ENCODE assay signal across 16 cellular contexts in the genomic region with DNA sequence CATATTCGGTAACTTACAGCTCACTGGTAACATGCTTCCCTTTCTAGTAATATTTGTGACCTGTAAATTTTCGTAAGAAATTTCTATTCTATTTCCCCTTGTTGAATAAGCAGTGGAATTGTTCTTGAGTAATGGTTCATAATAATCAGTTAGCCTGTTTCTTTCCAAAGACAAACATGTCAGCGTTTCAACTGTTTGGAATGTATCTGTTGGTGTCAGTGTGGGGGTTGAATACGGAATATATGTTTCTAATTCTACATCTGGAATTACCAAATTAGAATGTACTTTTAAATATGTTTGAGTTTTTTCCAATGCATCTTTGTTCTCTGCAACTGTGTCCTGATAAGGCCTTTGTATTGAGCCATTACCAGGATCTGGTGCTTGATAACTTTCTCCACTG. TPM values are rescaled to one million over a fixed set of nuclear protein-coding genes. Genes with fewer than 3 reads are reported as not detected.
DNase-seq lines count a peak whose midpoint lies in the region; ATAC-seq and TF ChIP-seq lines count a peak whose summit lies in the region.
"Had no signal": no experiment of that assay in that cellular context is flagged by ENCODE, and none has a peak within 500 bp of the region (broad histone marks: within the 10 kb centered on the region; RNA-seq: fewer than 3 reads in every experiment).

No MANE protein-coding gene starts in this region.

- H3K27ac ChIP-seq in CD4-positive, alpha-beta T cell (ENCODE audit: low read depth, low read length), result no peak overlapping the region
- H3K27ac ChIP-seq in SU-DHL-6 (ENCODE audit: low read depth, low read length), result no peak overlapping the region
- H3K27ac ChIP-seq: transverse colon had no signal

- H3K27me3 ChIP-seq in CD4-positive, alpha-beta T cell (ENCODE audit: control insufficient read depth, insufficient read depth, low read length), result no peaks in the 10 kb centered on the region
- H3K27me3 ChIP-seq in SU-DHL-6 (ENCODE audit: low read length), result no peaks in the 10 kb centered on the region
- H3K27me3 ChIP-seq: transverse colon had no signal

- H3K79me2 ChIP-seq in SU-DHL-6 (ENCODE audit: insufficient read depth, low read length), result peaks cover 10% of the 10 kb centered on the region

- CTCF ChIA-PET in CD4-positive, alpha-beta T cell (lab: Charles Lee), result interaction anchor here (1.0 kb wide), 1 partner anchor 955 kb away, joined by 3 read pairs; a partner anchor contains a TSS

- intact Hi-C loops in CD4-positive, alpha-beta T cell (cut with DNase I, micrococcal nuclease), result loop anchor here (5.0 kb wide), 4 partner anchors 211 to 834 kb away; a partner anchor contains a TSS

- no peaks in the 10 kb centered on the region for H4K20me1 ChIP-seq in SU-DHL-6 (ENCODE audit: low read depth, low read length)

- no peaks in the 10 kb centered on the region for H3K9me3 ChIP-seq in CD4-positive, alpha-beta T cell (ENCODE audit: control insufficient read depth, low read length)
- H3K9me3 ChIP-seq in SU-DHL-6 (ENCODE audit: insufficient read depth, low read length), result no peaks in the 10 kb centered on the region
- H3K9me3 ChIP-seq: transverse colon had no signal

- no peak overlapping the region for H2AFZ ChIP-seq in SU-DHL-6 (ENCODE audit: low read depth, low read length, severe bottlenecking)

- no peak overlapping the region for H3K27ac Mint-ChIP-seq in CD4-positive, alpha-beta T cell
- H3K27ac Mint-ChIP-seq in neural crest cell (ENCODE audit: unreplicated experiment), result no peak overlapping the region

- peak overlapping the region; percentile 50 for H3K4me3 Mint-ChIP-seq in CD4-positive, alpha-beta T cell
- H3K4me3 Mint-ChIP-seq in neural crest cell, result peak overlapping the region; percentile 42
- H3K4me3 Mint-ChIP-seq: natural killer cell had no signal

- peaks cover 6% of the 10 kb centered on the region; the same call in 1 of the 2 replicates for H3F3A ChIP-seq in SU-DHL-6 (ENCODE audit: insufficient read depth)

- H3K36me3 ChIP-seq in SU-DHL-6 (ENCODE audit: low read length), result no peaks in the 10 kb centered on the region
- H3K36me3 ChIP-seq: transverse colon had no signal

- H3K4me3 ChIP-seq in SU-DHL-6 (ENCODE audit: insufficient read depth, low read length, poor library complexity, severe bottlenecking), result no peak overlapping the region
- H3K4me3 ChIP-seq: transverse colon had no signal

- no peaks in the 10 kb centered on the region for H3K27me3 Mint-ChIP-seq in CD4-positive, alpha-beta T cell
- H3K27me3 Mint-ChIP-seq in neural crest cell (ENCODE audit: low read depth), result peaks cover 1% of the 10 kb centered on the region
- H3K27me3 Mint-ChIP-seq: activated naive CD8-positive, alpha-beta T cell had no signal

- H3K4me1 Mint-ChIP-seq in CD4-positive, alpha-beta T cell (ENCODE audit: low read depth), result peaks cover 43% of the 10 kb centered on the region
- H3K4me1 Mint-ChIP-seq in neural crest cell, result peaks cover 22% of the 10 kb centered on the region

- H3K36me3 Mint-ChIP-seq in CD4-positive, alpha-beta T cell (ENCODE audit: low read depth), result peaks cover 5% of the 10 kb centered on the region
- no peaks in the 10 kb centered on the region for H3K36me3 Mint-ChIP-seq in neural crest cell (ENCODE audit: low read depth)
- H3K36me3 Mint-ChIP-seq: natural killer cell had no signal

- no peak overlapping the region for H3K9ac ChIP-seq in SU-DHL-6 (ENCODE audit: low read length)

- TF ChIP-seq CTCF in CD4-positive, alpha-beta T cell (IDR thresholded peaks at IDR 0.05), result no peak
- no peak for TF ChIP-seq CTCF in SU-DHL-6 (IDR thresholded peaks at IDR 0.05; ENCODE audit: insufficient read depth, low read length, poor library complexity, severe bottlenecking)
- TF ChIP-seq CTCF in neural crest cell (conservative IDR thresholded peaks at IDR 0.05), result no peak

- H3K4me2 ChIP-seq in SU-DHL-6 (ENCODE audit: low read depth, low read length, poor library complexity, severe bottlenecking), result peak overlapping the region; percentile 83

- H3K9me2 ChIP-seq in SU-DHL-6 (replicated peaks; ENCODE audit: insufficient read depth, low read length), result no peaks in the 10 kb centered on the region

- DNase-seq in CD4-positive, alpha-beta T cell, result no peak
- DNase-seq in fibroblast of peridontal ligament (ENCODE audit: extremely low read depth) (peak; percentile 19), neural crest cell (ENCODE audit: low read depth, low spot score) (no peak), C1 segment of cervical spinal cord (lab: John Stamatoyannopoulos, UW) (no peak), NCI-H128 (lab: John Stamatoyannopoulos, UW; ENCODE audit: unreplicated experiment) (no peak), NCI-H524 treated with DMSO at 0.1 percent for 48 hours (lab: John Stamatoyannopoulos, UW) (no peak), NCI-H1436 (lab: John Stamatoyannopoulos, UW) (no peak)
- DNase-seq: activated T-cell treated with anti-CD3 and anti-CD28 coated beads for 4 hours; cerebellar nuclear complex; left ventricle myocardium superior; natural killer cell; stimulated activated CD4-positive, alpha-beta T cell treated with anti-CD3 and anti-CD28 coated beads, Interleukin-4, amount 100 ng/mL, for 24 hours; transverse colon had no signal

- POLR2A ChIA-PET in CD4-positive, alpha-beta T cell (lab: Charles Lee), result no interaction called here

- H3K9me3 Mint-ChIP-seq in CD4-positive, alpha-beta T cell, result no peaks in the 10 kb centered on the region
- H3K9me3 Mint-ChIP-seq in neural crest cell, result no peaks in the 10 kb centered on the region
- H3K9me3 Mint-ChIP-seq: natural killer cell had no signal

- no peak for ATAC-seq in CD4-positive, alpha-beta T cell (ENCODE audit: poor library complexity)
- ATAC-seq: HepG2, natural killer cell had no signal

RNA-seq across cellular contexts. Expression of a gene that starts 2.0 kb away (rescaled TPM):
- 1 to 10 TPM; 1.4 TPM for total RNA-seq in CD4-positive, alpha-beta T cell
- total RNA-seq in neural crest cell, result 11.4 and 11.6 TPM in 2 replicates
